In the genomic region with DNA sequence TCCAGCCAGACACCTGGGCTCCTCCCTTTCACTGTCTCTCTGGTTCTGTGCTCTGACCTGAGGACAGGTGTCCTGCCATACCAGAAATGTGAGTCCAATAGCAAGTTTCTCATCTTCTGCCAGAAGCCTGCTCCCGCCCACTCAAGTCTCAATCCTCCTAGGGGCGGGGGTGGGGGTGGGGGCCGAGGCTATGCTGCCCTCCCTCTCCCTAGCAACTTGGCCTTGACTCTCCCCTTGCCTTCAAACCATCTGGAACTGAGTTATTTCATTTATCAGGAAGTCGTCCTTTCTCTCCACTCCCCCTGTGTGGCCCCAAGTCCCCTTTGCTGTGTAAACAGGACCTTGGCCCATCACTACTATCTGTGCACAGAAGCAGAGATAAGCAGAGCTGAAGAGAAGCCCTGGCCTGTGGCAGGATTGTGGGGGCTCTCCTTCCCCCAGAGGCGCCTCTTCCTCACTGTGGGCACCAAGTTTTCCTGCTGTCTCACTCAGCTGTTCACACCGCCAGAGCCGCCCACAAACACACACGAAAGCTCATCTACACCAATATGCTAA, we compare ENCODE assay signal across 19 cellular contexts.
DNase-seq lines count a peak whose midpoint lies in the region; ATAC-seq and TF ChIP-seq lines count a peak whose summit lies in the region.
"Had no signal": no experiment of that assay in that cellular context is flagged by ENCODE, and none has a peak within 500 bp of the region (broad histone marks: within the 10 kb centered on the region; RNA-seq: fewer than 3 reads in every experiment).

No MANE protein-coding gene starts in this region.

- intact Hi-C loops in thyroid gland (cut with DNase I) = no loop called here

- H2BK120ac ChIP-seq in H9 (ENCODE audit: low read depth, low read length, poor library complexity, severe bottlenecking) = no peak overlapping the region

- peak; percentile 55 for DNase-seq in Ammon's horn (ENCODE audit: low spot score)
- no peak for DNase-seq in H9
- DNase-seq in erythroblast (lab: John Stamatoyannopoulos, UW) = peak; percentile 67 to 88
- no peak for DNase-seq in natural killer cell treated with Interleukin-12 subunit alpha and Interleukin-12 subunit beta and Interleukin-15 and Interleukin-18, amount 100 ng/mL, for 72 hours (ENCODE audit: low spot score)
- DNase-seq in Karpas-422 = no peak
- no peak for DNase-seq in SIG-M5 (lab: John Stamatoyannopoulos, UW)
- no peak for DNase-seq in thyroid gland
- DNase-seq: activated CD4-positive, alpha-beta T cell treated with anti-CD3 and anti-CD28 coated beads, Interleukin-2, amount 10 ng/mL, durations not matched to agents 7 days and 5 days; activated T-cell treated with anti-CD3 and anti-CD28 coated beads, Interleukin-2, amount 50 U/mL, for 1 hour; adrenal gland; central memory CD4-positive, alpha-beta T cell; DMS153; NCI-H1436 treated with DMSO at 0.1 percent for 48 hours; NCI-H2227 treated with DMSO at 0.1 percent for 48 hours; SHP77; stimulated activated naive CD4-positive, alpha-beta T cell had no signal

- peaks cover 5% of the 10 kb centered on the region for H3K27me3 Mint-ChIP-seq in H9 (ENCODE audit: low read depth)
- peaks cover 0 to 3% of the 10 kb centered on the region in 2 donors for H3K27me3 Mint-ChIP-seq in natural killer cell treated with Interleukin-12 subunit alpha and Interleukin-12 subunit beta and Interleukin-15 and Interleukin-18, amount 100 ng/mL, for 72 hours

- no peak overlapping the region for H4K91ac ChIP-seq in H9 (ENCODE audit: insufficient read length, low read depth, low read length)

- peaks cover 8 to 11% of the 10 kb centered on the region in 2 experiments; a peak in 4 of 5 replicates for H3K9me3 Mint-ChIP-seq in H9
- H3K9me3 Mint-ChIP-seq in natural killer cell treated with Interleukin-12 subunit alpha and Interleukin-12 subunit beta and Interleukin-15 and Interleukin-18, amount 100 ng/mL, for 72 hours = no peaks in the 10 kb centered on the region

- no peak overlapping the region for H2BK15ac ChIP-seq in H9 (ENCODE audit: low read depth, low read length)

- no peak overlapping the region for H4K8ac ChIP-seq in H9 (replicated peaks; ENCODE audit: insufficient read length, low read depth, low read length)

- H3K56ac ChIP-seq in H9 (ENCODE audit: insufficient read length, low read depth, low read length) = no peak overlapping the region

- no peaks in the 10 kb centered on the region for H4K20me1 ChIP-seq in H9 (ENCODE audit: control insufficient read depth, insufficient read depth, insufficient read length)
- H4K20me1 ChIP-seq in Karpas-422 (ENCODE audit: insufficient read depth, low read depth, low read length) = no peaks in the 10 kb centered on the region

- H3K36me3 Mint-ChIP-seq in H9 (ENCODE audit: insufficient read depth in 1 of 3, low read depth in 3 of 3) = peaks cover 0 to 9% (median 2%) of the 10 kb centered on the region in 3 experiments; a peak in 3 of 7 replicates
- peaks cover 9% of the 10 kb centered on the region for H3K36me3 Mint-ChIP-seq in natural killer cell treated with Interleukin-12 subunit alpha and Interleukin-12 subunit beta and Interleukin-15 and Interleukin-18, amount 100 ng/mL, for 72 hours

- H3K23me2 ChIP-seq in H9 (ENCODE audit: insufficient read length, low read depth, low read length, poor library complexity, severe bottlenecking) = no peaks in the 10 kb centered on the region

- no peaks in the 10 kb centered on the region for H3K9me2 ChIP-seq in Karpas-422 (replicated peaks; ENCODE audit: insufficient read depth, low read length)

- no peak overlapping the region for H3K18ac ChIP-seq in H9 (ENCODE audit: insufficient read length, low read depth, low read length)

- no peak overlapping the region for H3K4me3 ChIP-seq in Karpas-422 (ENCODE audit: low read length)
- H3K4me3 ChIP-seq in thyroid gland (replicated peaks in 1 of 3) = no peak overlapping the region
- H3K4me3 ChIP-seq: adrenal gland, smooth muscle cell had no signal

- H3K9me3 ChIP-seq in H9 (ENCODE audit: control insufficient read depth, low read depth, low read length) = peaks cover 8% of the 10 kb centered on the region
- H3K9me3 ChIP-seq in Karpas-422 (ENCODE audit: low read length) = peaks cover 5% of the 10 kb centered on the region; the same call in 1 of the 2 replicates
- H3K9me3 ChIP-seq in thyroid gland = no peaks in the 10 kb centered on the region
- H3K9me3 ChIP-seq: adrenal gland had no signal

- H4K5ac ChIP-seq in H9 (ENCODE audit: insufficient read length, low read depth, low read length) = no peak overlapping the region

- no peak for ATAC-seq in natural killer cell treated with Interleukin-12 subunit alpha and Interleukin-12 subunit beta and Interleukin-15 and Interleukin-18, amount 100 ng/mL, for 72 hours
- ATAC-seq in HG02938 (IDR thresholded peaks at IDR 0.05; ENCODE audit: unreplicated experiment) = no peak

- H3K14ac ChIP-seq in H9 (ENCODE audit: insufficient read depth, low read length) = no peak overlapping the region

- H3K79me1 ChIP-seq in H9 (ENCODE audit: insufficient read depth, low read depth, low read length, poor library complexity, severe bottlenecking) = no peaks in the 10 kb centered on the region

- TF ChIP-seq CTCF in H9 (conservative IDR thresholded peaks at IDR 0.05) (no peak), thyroid gland (IDR thresholded peaks at IDR 0.05) (no peak)

- no peak overlapping the region for H3T11ph ChIP-seq in H9 (ENCODE audit: low read length)

- no peak overlapping the region for H3K27ac ChIP-seq in H9 (ENCODE audit: insufficient read length, low read depth, low read length)
- H3K27ac ChIP-seq in Karpas-422 (ENCODE audit: low read length) = no peak overlapping the region
- no peak overlapping the region for H3K27ac ChIP-seq in thyroid gland
- H3K27ac ChIP-seq: adrenal gland had no signal

- H3K4me1 ChIP-seq in H9 (ENCODE audit: insufficient read depth, low read length) (no peaks in the 10 kb centered on the region), Karpas-422 (ENCODE audit: low read length) (no peaks in the 10 kb centered on the region), thyroid gland (no peaks in the 10 kb centered on the region)

- H3K4me2 ChIP-seq in H9 (ENCODE audit: insufficient read depth, insufficient read length, low read length) (no peak overlapping the region), Karpas-422 (ENCODE audit: low read depth, low read length, poor library complexity, severe bottlenecking) (no peak overlapping the region)
- H3K4me2 ChIP-seq: smooth muscle cell had no signal

- no peak overlapping the region for H2BK5ac ChIP-seq in H9 (ENCODE audit: insufficient read length, low read length)

- H3K4me3 Mint-ChIP-seq in H9 = no peak overlapping the region
- peak overlapping the region; percentile 67 for H3K4me3 Mint-ChIP-seq in natural killer cell treated with Interleukin-12 subunit alpha and Interleukin-12 subunit beta and Interleukin-15 and Interleukin-18, amount 100 ng/mL, for 72 hours
- H3K4me3 Mint-ChIP-seq: activated CD4-positive, alpha-beta T cell treated with anti-CD3 and anti-CD28 coated beads, Interleukin-2, amount 10 ng/mL, durations not matched to agents 7 days and 5 days; T-helper 2 cell treated with Interferon-gamma antibody and Interleukin-4, amounts not matched to agents 5 μg/mL and 100 μg/mL, for 36 hours had no signal

- H2AK5ac ChIP-seq in H9 (ENCODE audit: insufficient read length, low read length) = no peak overlapping the region

- H3K79me2 ChIP-seq in H9 (ENCODE audit: insufficient read depth, low read length) = no peaks in the 10 kb centered on the region
- no peaks in the 10 kb centered on the region for H3K79me2 ChIP-seq in Karpas-422 (ENCODE audit: low read length)

- H3K9ac ChIP-seq in H9 (ENCODE audit: extremely low read depth, insufficient read length, low read length) = no peak overlapping the region
- no peak overlapping the region for H3K9ac ChIP-seq in Karpas-422 (ENCODE audit: low read length)

- TF ChIP-seq POLR2A in erythroblast (IDR thresholded peaks at IDR 0.05; ENCODE audit: low read length) (no peak), thyroid gland (IDR thresholded peaks at IDR 0.05) (no peak)

- H3K27ac Mint-ChIP-seq in H9 = peak overlapping the region in 2 of 3 experiments; percentile 17 to 49; a peak in 3 of 7 replicates
- peak overlapping the region; percentile 15 to 72 for H3K27ac Mint-ChIP-seq in natural killer cell treated with Interleukin-12 subunit alpha and Interleukin-12 subunit beta and Interleukin-15 and Interleukin-18, amount 100 ng/mL, for 72 hours
- H3K27ac Mint-ChIP-seq: activated CD4-positive, alpha-beta T cell treated with anti-CD3 and anti-CD28 coated beads, Interleukin-2, amount 10 ng/mL, durations not matched to agents 7 days and 5 days; T-helper 2 cell treated with Interferon-gamma antibody and Interleukin-4, amounts not matched to agents 5 μg/mL and 100 μg/mL, for 36 hours had no signal

- no CpG with 5 or more reads among the region's 8 CpGs for WGBS in H9 (ENCODE audit: extremely low coverage, insufficient read length, low lambda C conversion rate)
- WGBS in thyroid gland, 2 donors = 58 to 64% methylated on average over 8 of the region's 8 CpGs

- no peak overlapping the region for H3K23ac ChIP-seq in H9 (ENCODE audit: insufficient read length, low read depth, low read length)

- H2BK20ac ChIP-seq in H9 (ENCODE audit: low read depth, low read length, poor library complexity, severe bottlenecking) = no peak overlapping the region

- H3K4ac ChIP-seq in H9 (ENCODE audit: low read depth, low read length) = no peak overlapping the region

- H2AFZ ChIP-seq in H9 (ENCODE audit: low read length) (no peak overlapping the region), Karpas-422 (ENCODE audit: low read length) (no peak overlapping the region)

- no peaks in the 10 kb centered on the region for H3K36me3 ChIP-seq in Karpas-422 (ENCODE audit: insufficient read depth, low read length)
- H3K36me3 ChIP-seq in thyroid gland = no peaks in the 10 kb centered on the region
- H3K36me3 ChIP-seq: adrenal gland had no signal

- peaks cover 9 to 10% of the 10 kb centered on the region in 2 experiments for H3K4me1 Mint-ChIP-seq in H9
- H3K4me1 Mint-ChIP-seq in natural killer cell treated with Interleukin-12 subunit alpha and Interleukin-12 subunit beta and Interleukin-15 and Interleukin-18, amount 100 ng/mL, for 72 hours (ENCODE audit: low read depth in 2 of 2) = peaks cover 12 to 15% of the 10 kb centered on the region in 2 donors

- H2BK12ac ChIP-seq in H9 (ENCODE audit: insufficient read length, low read depth, low read length) = no peak overlapping the region

- H3K27me3 ChIP-seq in H9 (ENCODE audit: insufficient read depth, low read length) = no peaks in the 10 kb centered on the region
- H3K27me3 ChIP-seq in Karpas-422 (ENCODE audit: low read length) = no peaks in the 10 kb centered on the region
- H3K27me3 ChIP-seq in thyroid gland = no peaks in the 10 kb centered on the region
- H3K27me3 ChIP-seq: adrenal gland had no signal

Comparison
In these comparisons a context has a peak if more than half of its experiments do, and no peak if none do; other contexts are left out.
1. DNase-seq: peak in Ammon's horn (single experiment) and erythroblast (2 of 2); none in H9 (single experiment), natural killer cell treated with Interleukin-12 subunit alpha and Interleukin-12 subunit beta and Interleukin-15 and Interleukin-18, amount 100 ng/mL, for 72 hours (single experiment), Karpas-422 (single experiment), SIG-M5 (single experiment) and thyroid gland (0 of 2).